In the genomic region with DNA sequence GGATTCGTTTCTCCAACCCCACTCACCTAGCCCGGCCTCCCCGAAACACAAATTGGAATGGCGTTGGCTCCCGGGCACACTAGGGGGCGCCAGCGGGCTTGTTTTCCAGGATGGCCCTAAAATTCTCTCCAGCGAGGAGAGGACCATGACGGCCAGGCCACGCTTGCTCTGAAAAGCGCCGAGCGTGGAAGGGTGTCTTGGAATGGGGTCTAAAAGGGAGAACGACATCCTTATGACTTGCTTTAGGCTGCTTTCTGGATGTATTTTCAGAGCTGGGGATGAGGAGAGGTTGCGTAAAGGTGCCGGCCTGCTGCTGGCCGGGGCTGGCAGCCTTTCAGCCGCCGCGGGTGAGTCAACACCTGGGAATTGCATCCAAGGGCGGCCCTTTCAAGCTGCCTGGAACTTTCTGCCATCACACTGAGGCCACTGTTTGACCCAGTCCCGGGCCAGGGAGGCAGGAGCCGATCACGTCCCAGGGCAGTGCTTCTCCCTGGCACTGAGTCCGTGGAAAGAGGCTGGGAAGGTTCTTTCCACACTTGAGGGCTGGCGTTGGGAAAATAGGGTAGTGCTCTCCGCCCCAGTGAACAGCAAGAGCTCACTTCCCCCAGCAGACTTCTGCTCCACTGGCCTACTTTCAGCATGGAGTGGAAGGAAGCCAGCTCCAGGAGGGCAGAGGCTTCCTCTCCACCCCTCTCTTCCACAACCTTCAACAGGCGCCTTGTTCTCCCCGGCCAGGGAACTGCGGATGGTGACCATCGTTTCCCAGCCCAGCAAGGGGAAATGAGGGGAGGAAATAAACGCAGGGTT, we compare ENCODE assay signal across 1 cellular context.
A peak's percentile ranks its signal among the peaks of the same experiment; 100 is the strongest.
TF ChIP-seq lines count a peak whose summit lies in the region.

No MANE protein-coding gene starts in this region.

TF ChIP-seq in HepG2, 621 proteins besides CTCF, POLR2A, EP300 and RAD21 (continued from another document and continues in another):
- TF ChIP-seq, protein P1, sequence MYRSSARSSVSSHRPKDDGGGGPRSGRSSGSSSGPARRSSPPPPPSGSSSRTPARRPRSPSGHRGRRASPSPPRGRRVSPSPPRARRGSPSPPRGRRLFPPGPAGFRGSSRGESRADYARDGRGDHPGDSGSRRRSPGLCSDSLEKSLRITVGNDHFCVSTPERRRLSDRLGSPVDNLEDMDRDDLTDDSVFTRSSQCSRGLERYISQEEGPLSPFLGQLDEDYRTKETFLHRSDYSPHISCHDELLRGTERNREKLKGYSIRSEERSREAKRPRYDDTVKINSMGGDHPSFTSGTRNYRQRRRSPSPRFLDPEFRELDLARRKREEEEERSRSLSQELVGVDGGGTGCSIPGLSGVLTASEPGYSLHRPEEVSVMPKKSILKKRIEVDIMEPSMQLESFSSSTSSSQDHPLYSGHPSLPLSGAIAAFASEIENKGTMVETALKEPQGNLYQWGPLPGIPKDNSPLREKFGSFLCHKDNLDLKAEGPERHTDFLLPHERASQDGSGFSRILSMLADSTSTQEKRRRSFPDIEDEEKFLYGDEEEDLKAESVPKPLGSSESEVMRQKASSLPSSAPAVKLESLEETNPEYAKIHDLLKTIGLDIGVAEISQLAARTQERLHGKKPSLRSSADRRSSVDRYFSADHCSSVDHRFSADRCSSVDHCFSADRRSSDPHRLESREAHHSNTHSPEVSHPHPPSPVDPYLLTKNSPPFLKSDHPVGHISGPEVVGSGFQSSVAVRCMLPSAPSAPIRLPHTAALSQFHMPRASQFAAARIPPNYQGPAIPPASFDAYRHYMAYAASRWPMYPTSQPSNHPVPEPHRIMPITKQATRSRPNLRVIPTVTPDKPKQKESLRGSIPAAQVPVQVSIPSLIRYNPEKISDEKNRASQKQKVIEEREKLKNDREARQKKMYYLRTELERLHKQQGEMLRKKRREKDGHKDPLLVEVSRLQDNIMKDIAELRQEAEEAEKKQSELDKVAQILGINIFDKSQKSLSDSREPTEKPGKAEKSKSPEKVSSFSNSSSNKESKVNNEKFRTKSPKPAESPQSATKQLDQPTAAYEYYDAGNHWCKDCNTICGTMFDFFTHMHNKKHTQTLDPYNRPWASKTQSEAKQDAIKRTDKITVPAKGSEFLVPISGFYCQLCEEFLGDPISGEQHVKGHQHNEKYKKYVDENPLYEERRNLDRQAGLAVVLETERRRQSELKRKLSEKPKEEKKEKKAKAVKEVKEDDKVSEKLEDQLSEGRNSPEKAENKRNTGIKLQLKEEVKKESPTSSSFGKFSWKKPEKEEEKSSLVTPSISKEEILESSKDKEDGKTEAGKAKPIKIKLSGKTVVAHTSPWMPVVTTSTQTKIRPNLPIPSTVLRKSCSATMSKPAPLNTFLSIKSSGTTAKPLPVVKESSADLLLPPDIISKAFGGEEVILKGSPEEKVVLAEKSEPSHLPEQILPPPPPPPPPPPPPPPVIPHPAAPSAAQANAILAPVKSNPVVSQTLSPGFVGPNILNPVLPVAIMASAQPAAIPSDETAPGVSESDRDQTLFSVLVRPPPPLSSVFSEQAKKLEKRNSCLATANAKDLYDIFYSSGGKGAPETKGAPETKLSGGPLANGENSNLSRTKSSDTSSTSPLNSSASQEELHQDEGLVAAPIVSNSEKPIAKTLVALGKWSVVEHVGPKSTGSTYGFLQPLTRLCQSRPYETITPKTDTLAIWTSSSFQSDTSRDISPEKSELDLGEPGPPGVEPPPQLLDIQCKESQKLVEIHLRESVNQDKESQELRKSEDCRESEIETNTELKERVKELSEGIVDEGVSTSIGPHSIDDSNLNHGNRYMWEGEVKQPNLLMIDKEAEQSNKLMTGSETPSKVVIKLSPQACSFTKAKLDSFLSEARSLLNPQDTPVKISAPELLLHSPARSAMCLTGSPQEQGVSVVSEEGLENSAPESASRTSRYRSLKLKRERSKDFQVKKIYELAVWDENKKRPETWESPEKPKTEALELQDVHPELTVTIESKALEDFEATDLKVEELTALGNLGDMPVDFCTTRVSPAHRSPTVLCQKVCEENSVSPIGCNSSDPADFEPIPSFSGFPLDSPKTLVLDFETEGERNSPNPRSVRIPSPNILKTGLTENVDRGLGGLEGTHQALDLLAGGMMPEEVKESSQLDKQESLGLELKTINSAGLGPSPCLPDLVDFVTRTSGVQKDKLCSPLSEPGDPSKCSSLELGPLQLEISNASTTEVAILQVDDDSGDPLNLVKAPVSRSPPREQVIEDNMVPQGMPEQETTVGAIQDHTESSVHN (CRISPR knock-in tag; IDR thresholded peaks at IDR 0.05): no peak
- TF ChIP-seq RORA (CRISPR knock-in tag; IDR thresholded peaks at IDR 0.05): no peak
- TF ChIP-seq, protein P2, sequence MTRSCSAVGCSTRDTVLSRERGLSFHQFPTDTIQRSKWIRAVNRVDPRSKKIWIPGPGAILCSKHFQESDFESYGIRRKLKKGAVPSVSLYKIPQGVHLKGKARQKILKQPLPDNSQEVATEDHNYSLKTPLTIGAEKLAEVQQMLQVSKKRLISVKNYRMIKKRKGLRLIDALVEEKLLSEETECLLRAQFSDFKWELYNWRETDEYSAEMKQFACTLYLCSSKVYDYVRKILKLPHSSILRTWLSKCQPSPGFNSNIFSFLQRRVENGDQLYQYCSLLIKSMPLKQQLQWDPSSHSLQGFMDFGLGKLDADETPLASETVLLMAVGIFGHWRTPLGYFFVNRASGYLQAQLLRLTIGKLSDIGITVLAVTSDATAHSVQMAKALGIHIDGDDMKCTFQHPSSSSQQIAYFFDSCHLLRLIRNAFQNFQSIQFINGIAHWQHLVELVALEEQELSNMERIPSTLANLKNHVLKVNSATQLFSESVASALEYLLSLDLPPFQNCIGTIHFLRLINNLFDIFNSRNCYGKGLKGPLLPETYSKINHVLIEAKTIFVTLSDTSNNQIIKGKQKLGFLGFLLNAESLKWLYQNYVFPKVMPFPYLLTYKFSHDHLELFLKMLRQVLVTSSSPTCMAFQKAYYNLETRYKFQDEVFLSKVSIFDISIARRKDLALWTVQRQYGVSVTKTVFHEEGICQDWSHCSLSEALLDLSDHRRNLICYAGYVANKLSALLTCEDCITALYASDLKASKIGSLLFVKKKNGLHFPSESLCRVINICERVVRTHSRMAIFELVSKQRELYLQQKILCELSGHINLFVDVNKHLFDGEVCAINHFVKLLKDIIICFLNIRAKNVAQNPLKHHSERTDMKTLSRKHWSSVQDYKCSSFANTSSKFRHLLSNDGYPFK (CRISPR knock-in tag; IDR thresholded peaks at IDR 0.05; ENCODE audit: borderline replicate concordance): peak; percentile 77; the same call in 1 of the 2 replicates
- peak; percentile 40; the same call in 1 of the 2 replicates for TF ChIP-seq ZNF773 (CRISPR knock-in tag; IDR thresholded peaks at IDR 0.05; ENCODE audit: borderline replicate concordance)
- peak; percentile 60 for TF ChIP-seq ATF7-NPFF (CRISPR knock-in tag; IDR thresholded peaks at IDR 0.05; ENCODE audit: low read depth)
- TF ChIP-seq GTF3A (CRISPR knock-in tag; conservative IDR thresholded peaks at IDR 0.05): no peak; the same call in 1 of the 2 replicates
- peak; percentile 67 for TF ChIP-seq GABPB1 (CRISPR knock-in tag; IDR thresholded peaks at IDR 0.05)
- TF ChIP-seq NFE2L1 (CRISPR knock-in tag; IDR thresholded peaks at IDR 0.05; ENCODE audit: borderline replicate concordance): no peak
- peak; percentile 57 for TF ChIP-seq ZNF44 (CRISPR knock-in tag; IDR thresholded peaks at IDR 0.05)
- TF ChIP-seq BCL6 (CRISPR knock-in tag; IDR thresholded peaks at IDR 0.05): peak; percentile 72
- TF ChIP-seq ZFX (CRISPR knock-in tag; IDR thresholded peaks at IDR 0.05; ENCODE audit: low read depth): peak; percentile 85
- TF ChIP-seq, protein P3, sequence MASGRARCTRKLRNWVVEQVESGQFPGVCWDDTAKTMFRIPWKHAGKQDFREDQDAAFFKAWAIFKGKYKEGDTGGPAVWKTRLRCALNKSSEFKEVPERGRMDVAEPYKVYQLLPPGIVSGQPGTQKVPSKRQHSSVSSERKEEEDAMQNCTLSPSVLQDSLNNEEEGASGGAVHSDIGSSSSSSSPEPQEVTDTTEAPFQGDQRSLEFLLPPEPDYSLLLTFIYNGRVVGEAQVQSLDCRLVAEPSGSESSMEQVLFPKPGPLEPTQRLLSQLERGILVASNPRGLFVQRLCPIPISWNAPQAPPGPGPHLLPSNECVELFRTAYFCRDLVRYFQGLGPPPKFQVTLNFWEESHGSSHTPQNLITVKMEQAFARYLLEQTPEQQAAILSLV (CRISPR knock-in tag; IDR thresholded peaks at IDR 0.05; ENCODE audit: borderline replicate concordance): no peak
- TF ChIP-seq JARID2 (CRISPR knock-in tag; IDR thresholded peaks at IDR 0.05; ENCODE audit: insufficient replicate concordance): no peak
- TF ChIP-seq, protein P4, sequence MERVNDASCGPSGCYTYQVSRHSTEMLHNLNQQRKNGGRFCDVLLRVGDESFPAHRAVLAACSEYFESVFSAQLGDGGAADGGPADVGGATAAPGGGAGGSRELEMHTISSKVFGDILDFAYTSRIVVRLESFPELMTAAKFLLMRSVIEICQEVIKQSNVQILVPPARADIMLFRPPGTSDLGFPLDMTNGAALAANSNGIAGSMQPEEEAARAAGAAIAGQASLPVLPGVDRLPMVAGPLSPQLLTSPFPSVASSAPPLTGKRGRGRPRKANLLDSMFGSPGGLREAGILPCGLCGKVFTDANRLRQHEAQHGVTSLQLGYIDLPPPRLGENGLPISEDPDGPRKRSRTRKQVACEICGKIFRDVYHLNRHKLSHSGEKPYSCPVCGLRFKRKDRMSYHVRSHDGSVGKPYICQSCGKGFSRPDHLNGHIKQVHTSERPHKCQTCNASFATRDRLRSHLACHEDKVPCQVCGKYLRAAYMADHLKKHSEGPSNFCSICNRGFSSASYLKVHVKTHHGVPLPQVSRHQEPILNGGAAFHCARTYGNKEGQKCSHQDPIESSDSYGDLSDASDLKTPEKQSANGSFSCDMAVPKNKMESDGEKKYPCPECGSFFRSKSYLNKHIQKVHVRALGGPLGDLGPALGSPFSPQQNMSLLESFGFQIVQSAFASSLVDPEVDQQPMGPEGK (CRISPR knock-in tag; IDR thresholded peaks at IDR 0.05): peak; percentile 32; the same call in 1 of the 2 replicates
- TF ChIP-seq PRMT3 (CRISPR knock-in tag; IDR thresholded peaks at IDR 0.05; ENCODE audit: borderline replicate concordance, low read depth): 0 out of 2 replicates have a peak, but pooled peaks have one; percentile 31
- peak; percentile 79 for TF ChIP-seq PTBP1 (IDR thresholded peaks at IDR 0.05; ENCODE audit: low read depth, low read length, poor library complexity, severe bottlenecking)
- TF ChIP-seq, protein P5, sequence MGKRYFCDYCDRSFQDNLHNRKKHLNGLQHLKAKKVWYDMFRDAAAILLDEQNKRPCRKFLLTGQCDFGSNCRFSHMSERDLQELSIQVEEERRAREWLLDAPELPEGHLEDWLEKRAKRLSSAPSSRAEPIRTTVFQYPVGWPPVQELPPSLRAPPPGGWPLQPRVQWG (CRISPR knock-in tag; IDR thresholded peaks at IDR 0.05; ENCODE audit: borderline replicate concordance, low read depth): no peak
- no peak; the same call in 1 of the 2 replicates for TF ChIP-seq YEATS2 (CRISPR knock-in tag; IDR thresholded peaks at IDR 0.05; ENCODE audit: borderline replicate concordance)
- TF ChIP-seq NFYB (CRISPR knock-in tag; IDR thresholded peaks at IDR 0.05): no peak
- no peak for TF ChIP-seq CENPX (CRISPR knock-in tag; IDR thresholded peaks at IDR 0.05)
- 0 out of 2 replicates have a peak, but pooled peaks have one; percentile 40 for TF ChIP-seq ZNF3 (CRISPR knock-in tag; IDR thresholded peaks at IDR 0.05)
- peak; percentile 61 for TF ChIP-seq ZNF644 (CRISPR knock-in tag; IDR thresholded peaks at IDR 0.05; ENCODE audit: low read depth)
- peak; percentile 40; the same call in 1 of the 2 replicates for TF ChIP-seq PHF21A (CRISPR knock-in tag; IDR thresholded peaks at IDR 0.05)
- peak; percentile 21; the same call in 1 of the 2 replicates for TF ChIP-seq NFIC (IDR thresholded peaks at IDR 0.05; ENCODE audit: low read length)
- TF ChIP-seq, protein P6, sequence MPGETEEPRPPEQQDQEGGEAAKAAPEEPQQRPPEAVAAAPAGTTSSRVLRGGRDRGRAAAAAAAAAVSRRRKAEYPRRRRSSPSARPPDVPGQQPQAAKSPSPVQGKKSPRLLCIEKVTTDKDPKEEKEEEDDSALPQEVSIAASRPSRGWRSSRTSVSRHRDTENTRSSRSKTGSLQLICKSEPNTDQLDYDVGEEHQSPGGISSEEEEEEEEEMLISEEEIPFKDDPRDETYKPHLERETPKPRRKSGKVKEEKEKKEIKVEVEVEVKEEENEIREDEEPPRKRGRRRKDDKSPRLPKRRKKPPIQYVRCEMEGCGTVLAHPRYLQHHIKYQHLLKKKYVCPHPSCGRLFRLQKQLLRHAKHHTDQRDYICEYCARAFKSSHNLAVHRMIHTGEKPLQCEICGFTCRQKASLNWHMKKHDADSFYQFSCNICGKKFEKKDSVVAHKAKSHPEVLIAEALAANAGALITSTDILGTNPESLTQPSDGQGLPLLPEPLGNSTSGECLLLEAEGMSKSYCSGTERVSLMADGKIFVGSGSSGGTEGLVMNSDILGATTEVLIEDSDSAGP (CRISPR knock-in tag; IDR thresholded peaks at IDR 0.05; ENCODE audit: borderline replicate concordance): peak; percentile 86; the same call in 1 of the 2 replicates
- TF ChIP-seq HMG20B (CRISPR knock-in tag; conservative IDR thresholded peaks at IDR 0.05): no peak
- no peak for TF ChIP-seq ZNF24 (IDR thresholded peaks at IDR 0.05)
- peak; percentile 70 for TF ChIP-seq TBX3 (IDR thresholded peaks at IDR 0.05; ENCODE audit: borderline replicate concordance)
- TF ChIP-seq ZNF556 (CRISPR knock-in tag; IDR thresholded peaks at IDR 0.05; ENCODE audit: borderline replicate concordance): peak; percentile 67; the same call in 1 of the 2 replicates
- TF ChIP-seq SMYD3 (CRISPR knock-in tag; IDR thresholded peaks at IDR 0.05): peak; percentile 36; the same call in 1 of the 2 replicates
- TF ChIP-seq, protein P7, sequence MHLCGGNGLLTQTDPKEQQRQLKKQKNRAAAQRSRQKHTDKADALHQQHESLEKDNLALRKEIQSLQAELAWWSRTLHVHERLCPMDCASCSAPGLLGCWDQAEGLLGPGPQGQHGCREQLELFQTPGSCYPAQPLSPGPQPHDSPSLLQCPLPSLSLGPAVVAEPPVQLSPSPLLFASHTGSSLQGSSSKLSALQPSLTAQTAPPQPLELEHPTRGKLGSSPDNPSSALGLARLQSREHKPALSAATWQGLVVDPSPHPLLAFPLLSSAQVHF (CRISPR knock-in tag; IDR thresholded peaks at IDR 0.05): no peak
- no peak; the same call in 1 of the 2 replicates for TF ChIP-seq ZFP82 (CRISPR knock-in tag; IDR thresholded peaks at IDR 0.05; ENCODE audit: borderline replicate concordance)
- TF ChIP-seq EEA1 (CRISPR knock-in tag; IDR thresholded peaks at IDR 0.05; ENCODE audit: borderline replicate concordance): no peak
- peak; percentile 49; the same call in 1 of the 2 replicates for TF ChIP-seq ARNTL (CRISPR knock-in tag; IDR thresholded peaks at IDR 0.05)
- TF ChIP-seq, protein P8, sequence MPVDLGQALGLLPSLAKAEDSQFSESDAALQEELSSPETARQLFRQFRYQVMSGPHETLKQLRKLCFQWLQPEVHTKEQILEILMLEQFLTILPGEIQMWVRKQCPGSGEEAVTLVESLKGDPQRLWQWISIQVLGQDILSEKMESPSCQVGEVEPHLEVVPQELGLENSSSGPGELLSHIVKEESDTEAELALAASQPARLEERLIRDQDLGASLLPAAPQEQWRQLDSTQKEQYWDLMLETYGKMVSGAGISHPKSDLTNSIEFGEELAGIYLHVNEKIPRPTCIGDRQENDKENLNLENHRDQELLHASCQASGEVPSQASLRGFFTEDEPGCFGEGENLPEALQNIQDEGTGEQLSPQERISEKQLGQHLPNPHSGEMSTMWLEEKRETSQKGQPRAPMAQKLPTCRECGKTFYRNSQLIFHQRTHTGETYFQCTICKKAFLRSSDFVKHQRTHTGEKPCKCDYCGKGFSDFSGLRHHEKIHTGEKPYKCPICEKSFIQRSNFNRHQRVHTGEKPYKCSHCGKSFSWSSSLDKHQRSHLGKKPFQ (CRISPR knock-in tag; IDR thresholded peaks at IDR 0.05; ENCODE audit: insufficient replicate concordance): peak; percentile 62
- TF ChIP-seq HNRNPK (IDR thresholded peaks at IDR 0.05; ENCODE audit: low read depth, low read length, poor library complexity, severe bottlenecking): no peak
